22 cellular contexts compared by ENCODE assay signal in the genomic region with DNA sequence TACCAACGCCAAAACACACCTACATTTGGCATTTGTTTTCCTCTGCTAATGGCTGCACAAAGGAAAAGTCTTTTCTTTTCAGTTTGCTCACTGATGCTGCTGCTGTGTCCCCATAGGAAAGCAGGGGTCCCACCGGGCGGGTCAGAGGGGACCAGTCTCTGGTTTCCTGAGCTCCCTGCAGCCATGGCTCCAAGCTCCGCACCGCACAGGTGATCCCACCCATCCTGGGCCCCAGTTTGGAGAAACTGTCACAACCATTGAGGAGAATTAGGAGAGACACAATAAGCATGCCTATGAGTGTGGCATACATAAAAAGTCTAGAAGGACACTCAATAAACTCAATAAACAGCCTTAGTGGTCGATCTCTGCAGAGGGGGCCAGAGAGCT.
"Had no signal": no experiment of that assay in that cellular context is flagged by ENCODE, and none has a peak within 500 bp of the region (broad histone marks: within the 10 kb centered on the region; RNA-seq: fewer than 3 reads in every experiment).

No MANE protein-coding gene starts in this region.

- ATAC-seq: activated naive CD8-positive, alpha-beta T cell treated with anti-CD3 and anti-CD28 coated beads, Interleukin-2, amount 50 U/mL, for 24 hours; heart right ventricle; left lung; lower lobe of right lung; stimulated activated naive B cell treated with anti-CD40 and anti-IgM and Interleukin-4, amounts not matched to agents 10 μg/mL and 1 μg/mL and 100 μg/mL, for 72 hours had no signal

- H3K4me3 ChIP-seq: esophagus muscularis mucosa, heart right ventricle, left lung, lower lobe of right lung, ovary, smooth muscle cell, tibial nerve had no signal

- H3K4me2 ChIP-seq: smooth muscle cell had no signal

- H3K9me3 Mint-ChIP-seq: activated CD4-positive, alpha-beta memory T cell treated with anti-CD3 and anti-CD28 coated beads, Interleukin-2, amount 10 ng/mL, durations not matched to agents 7 days and 5 days; activated naive CD8-positive, alpha-beta T cell treated with anti-CD3 and anti-CD28 coated beads, Interleukin-2, amount 50 U/mL, for 24 hours; nephron; stimulated activated naive B cell treated with anti-CD40 and anti-IgM and Interleukin-4, amounts not matched to agents 10 μg/mL and 1 μg/mL and 100 μg/mL, for 72 hours had no signal

- H3K27me3 ChIP-seq: esophagus muscularis mucosa, heart right ventricle, left lung, neutrophil, ovary, tibial nerve had no signal

- H3K27ac ChIP-seq: esophagus muscularis mucosa, heart right ventricle, left lung, lower lobe of right lung, neutrophil, ovary, tibial nerve had no signal

- H3K4me1 Mint-ChIP-seq: nephron had no signal

- H3K27ac Mint-ChIP-seq: activated CD4-positive, alpha-beta memory T cell treated with anti-CD3 and anti-CD28 coated beads, Interleukin-2, amount 10 ng/mL, durations not matched to agents 7 days and 5 days; activated naive CD4-positive, alpha-beta T cell treated with anti-CD3 and anti-CD28 coated beads for 36 hours; activated naive CD8-positive, alpha-beta T cell treated with anti-CD3 and anti-CD28 coated beads, Interleukin-2, amount 50 U/mL, for 24 hours; nephron; progenitor cell of endocrine pancreas; stimulated activated naive B cell treated with anti-CD40 and anti-IgM and Interleukin-4, amounts not matched to agents 10 μg/mL and 1 μg/mL and 100 μg/mL, for 72 hours had no signal

- H3K27me3 Mint-ChIP-seq: activated CD4-positive, alpha-beta memory T cell treated with anti-CD3 and anti-CD28 coated beads, Interleukin-2, amount 10 ng/mL, durations not matched to agents 7 days and 5 days; activated naive CD8-positive, alpha-beta T cell treated with anti-CD3 and anti-CD28 coated beads, Interleukin-2, amount 50 U/mL, for 24 hours; stimulated activated naive B cell treated with anti-CD40 and anti-IgM and Interleukin-4, amounts not matched to agents 10 μg/mL and 1 μg/mL and 100 μg/mL, for 72 hours had no signal

- H3K36me3 ChIP-seq: neutrophil, ovary had no signal

- H3K4me3 Mint-ChIP-seq: activated CD4-positive, alpha-beta memory T cell treated with anti-CD3 and anti-CD28 coated beads, Interleukin-2, amount 10 ng/mL, durations not matched to agents 7 days and 5 days; activated naive CD4-positive, alpha-beta T cell treated with anti-CD3 and anti-CD28 coated beads for 36 hours; activated naive CD8-positive, alpha-beta T cell treated with anti-CD3 and anti-CD28 coated beads, Interleukin-2, amount 50 U/mL, for 24 hours; nephron; stimulated activated naive B cell treated with anti-CD40 and anti-IgM and Interleukin-4, amounts not matched to agents 10 μg/mL and 1 μg/mL and 100 μg/mL, for 72 hours had no signal

- DNase-seq: activated CD4-positive, alpha-beta memory T cell treated with anti-CD3 and anti-CD28 coated beads, Interleukin-2, amount 10 ng/mL, durations not matched to agents 7 days and 5 days; activated CD4-positive, alpha-beta T cell treated with anti-CD3 and anti-CD28 coated beads for 48 hours; activated effector memory CD4-positive, alpha-beta T cell treated with Interleukin-2 at 50 U/mL for 16 hours; activated naive CD4-positive, alpha-beta T cell treated with anti-CD3 and anti-CD28 coated beads for 36 hours; activated naive CD8-positive, alpha-beta T cell treated with anti-CD3 and anti-CD28 coated beads, Interleukin-2, amount 50 U/mL, for 24 hours; amygdala; central memory CD4-positive, alpha-beta T cell; foreskin melanocyte; heart right ventricle; left lung; lower lobe of right lung; mesenchymal stem cell; ovary; stimulated activated CD4-positive, alpha-beta T cell treated with anti-CD3 and anti-CD28 coated beads, Interleukin-1b, Interleukin-23, amount 100 ng/mL, for 48 hours; stimulated activated CD4-positive, alpha-beta T cell treated with anti-CD3 and anti-CD28 coated beads, Interleukin-4, amount 100 ng/mL, for 4 hours; stimulated activated naive B cell treated with anti-CD40 and anti-IgM and Interleukin-4, amounts not matched to agents 10 μg/mL and 1 μg/mL and 100 μg/mL, for 72 hours had no signal

- H3K4me1 ChIP-seq: esophagus muscularis mucosa, heart right ventricle, left lung, lower lobe of right lung, tibial nerve had no signal

- H3K9me3 ChIP-seq: esophagus muscularis mucosa, lower lobe of right lung, neutrophil, ovary, tibial nerve had no signal
